16 cellular contexts compared by ENCODE assay signal in the genomic region with DNA sequence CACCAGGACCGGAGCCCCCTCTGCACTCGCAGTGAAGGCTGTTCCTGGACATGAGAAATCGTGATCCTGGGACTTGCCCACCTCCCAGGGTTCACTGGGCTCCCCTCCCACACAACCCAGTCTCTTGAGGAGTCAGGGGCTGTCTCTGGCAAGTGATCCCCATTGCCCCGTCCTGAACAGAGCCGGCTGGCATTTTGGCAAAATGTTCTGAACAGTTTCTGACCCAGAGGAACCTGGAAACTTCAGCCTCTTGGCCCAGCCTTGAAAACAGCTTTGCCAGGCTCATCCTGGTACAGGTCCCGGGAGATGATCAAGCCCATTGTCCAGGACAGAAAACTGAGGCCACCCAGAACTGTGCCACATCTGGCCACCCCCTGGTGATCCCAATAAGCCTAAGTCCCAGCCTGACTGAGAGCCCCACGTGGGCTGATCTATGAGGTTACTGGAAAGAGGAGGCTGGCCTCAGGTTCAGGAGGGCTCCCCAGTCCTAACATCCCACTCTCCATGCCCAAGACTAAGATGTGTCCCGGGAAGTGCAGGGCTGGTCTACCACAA.
DNase-seq lines count a peak whose midpoint lies in the region; ATAC-seq and TF ChIP-seq lines count a peak whose summit lies in the region.
"Had no signal": no experiment of that assay in that cellular context is flagged by ENCODE, and none has a peak within 500 bp of the region (broad histone marks: within the 10 kb centered on the region; RNA-seq: fewer than 3 reads in every experiment).

No MANE protein-coding gene starts in this region.

- H3K27me3 Mint-ChIP-seq in natural killer cell treated with Interleukin-12 subunit alpha and Interleukin-12 subunit beta and Interleukin-15 and Interleukin-18, amount 100 ng/mL, for 72 hours: peaks cover 2 to 8% of the 10 kb centered on the region in 2 donors
- H3K27me3 Mint-ChIP-seq in natural killer cell (ENCODE audit: low read depth in 2 of 2): peaks cover 2 to 12% of the 10 kb centered on the region in 2 donors
- H3K27me3 Mint-ChIP-seq: CD4-positive, CD25-positive, alpha-beta regulatory T cell had no signal

- no peak overlapping the region for H3K18ac ChIP-seq in mesenchymal stem cell (ENCODE audit: low read depth in 1 of 2, low read length in 2 of 2)

- peak overlapping the region; percentile 20 for H2BK15ac ChIP-seq in mesenchymal stem cell (ENCODE audit: low read depth, poor library complexity, severe bottlenecking)

- no peak overlapping the region for H2BK120ac ChIP-seq in mesenchymal stem cell (ENCODE audit: low read depth, low read length)

- H3K27me3 ChIP-seq in mesenchymal stem cell (ENCODE audit: control insufficient read depth in 1 of 2, insufficient read depth in 1 of 2, low read length in 2 of 2) (peaks cover 0 to 2% of the 10 kb centered on the region in 2 experiments), sigmoid colon (no peaks in the 10 kb centered on the region), colonic mucosa (no peaks in the 10 kb centered on the region)
- H3K27me3 ChIP-seq: BE2C had no signal

- H3K4me1 ChIP-seq in mesenchymal stem cell (ENCODE audit: control insufficient read depth, insufficient read depth, low read depth, low read length) (peaks cover 13% of the 10 kb centered on the region), sigmoid colon (peaks cover 0 to 8% (median 0%) of the 10 kb centered on the region in 4 donors), colonic mucosa (no peaks in the 10 kb centered on the region)
- H3K4me1 ChIP-seq: BE2C, Caco-2, HAP-1 had no signal

- no peaks in the 10 kb centered on the region for H3K79me1 ChIP-seq in mesenchymal stem cell (replicated peaks; ENCODE audit: low read length, poor library complexity, severe bottlenecking)

- H3K36me3 ChIP-seq in mesenchymal stem cell (ENCODE audit: control insufficient read depth in 1 of 2, insufficient read depth in 2 of 2, low read depth in 1 of 2, low read length in 2 of 2) (no peaks in the 10 kb centered on the region), sigmoid colon (no peaks in the 10 kb centered on the region), colonic mucosa (no peaks in the 10 kb centered on the region)
- H3K36me3 ChIP-seq: BE2C, HAP-1 had no signal

- no peak for TF ChIP-seq CTCF in natural killer cell (IDR thresholded peaks at IDR 0.05)
- TF ChIP-seq CTCF in sigmoid colon (IDR thresholded peaks at IDR 0.05): no peak
- TF ChIP-seq CTCF in colonic mucosa (IDR thresholded peaks at IDR 0.05): no peak

- ATAC-seq in natural killer cell treated with Interleukin-12 subunit alpha and Interleukin-12 subunit beta and Interleukin-15 and Interleukin-18, amount 100 ng/mL, for 72 hours: no peak
- ATAC-seq in natural killer cell (no peak), HG03097 (IDR thresholded peaks at IDR 0.05; ENCODE audit: low FRiP score, unreplicated experiment) (no peak)

- no peak overlapping the region for H3K27ac ChIP-seq in mesenchymal stem cell (ENCODE audit: low read length, poor library complexity, severe bottlenecking)
- no peak overlapping the region for H3K27ac ChIP-seq in sigmoid colon
- no peak overlapping the region for H3K27ac ChIP-seq in colonic mucosa
- H3K27ac ChIP-seq: GM23248, HL-60 had no signal

- no peak overlapping the region for H3K27ac Mint-ChIP-seq in natural killer cell treated with Interleukin-12 subunit alpha and Interleukin-12 subunit beta and Interleukin-15 and Interleukin-18, amount 100 ng/mL, for 72 hours
- no peak overlapping the region for H3K27ac Mint-ChIP-seq in natural killer cell
- H3K27ac Mint-ChIP-seq: CD4-positive, CD25-positive, alpha-beta regulatory T cell; IgD-negative memory B cell had no signal

- no peak overlapping the region for H2AFZ ChIP-seq in mesenchymal stem cell (ENCODE audit: low read depth, low read length)
- H2AFZ ChIP-seq: GM23248 had no signal

- H3K9me3 Mint-ChIP-seq in natural killer cell treated with Interleukin-12 subunit alpha and Interleukin-12 subunit beta and Interleukin-15 and Interleukin-18, amount 100 ng/mL, for 72 hours: no peaks in the 10 kb centered on the region
- no peaks in the 10 kb centered on the region for H3K9me3 Mint-ChIP-seq in natural killer cell

- no peak overlapping the region for H4K8ac ChIP-seq in mesenchymal stem cell (ENCODE audit: low read length)

- intact Hi-C loops in natural killer cell (cut with micrococcal nuclease) (no loop called here), sigmoid colon (cut with DNase I) (no loop called here), colonic mucosa (cut with DNase I) (no loop called here)

- no peaks in the 10 kb centered on the region for H3K36me3 Mint-ChIP-seq in natural killer cell treated with Interleukin-12 subunit alpha and Interleukin-12 subunit beta and Interleukin-15 and Interleukin-18, amount 100 ng/mL, for 72 hours
- H3K36me3 Mint-ChIP-seq in natural killer cell: no peaks in the 10 kb centered on the region
- H3K36me3 Mint-ChIP-seq: CD4-positive, CD25-positive, alpha-beta regulatory T cell; IgD-negative memory B cell had no signal

- H2AK5ac ChIP-seq in mesenchymal stem cell (ENCODE audit: low read length, severe bottlenecking): peak overlapping the region; percentile 49

- H3K23ac ChIP-seq in mesenchymal stem cell (ENCODE audit: low read length in 2 of 2): no peak overlapping the region

- TF ChIP-seq EP300 in sigmoid colon (IDR thresholded peaks at IDR 0.05): no peak

- 67% methylated on average over 7 of the region's 8 CpGs for WGBS in mesenchymal stem cell
- 75 to 83% methylated on average over 8 of the region's 8 CpGs for WGBS in sigmoid colon, 2 donors

- H3K14ac ChIP-seq in mesenchymal stem cell (ENCODE audit: low read length in 2 of 2): no peak overlapping the region

- peak; percentile 20 for DNase-seq in natural killer cell treated with Interleukin-12 subunit alpha and Interleukin-12 subunit beta and Interleukin-15 and Interleukin-18, amount 100 ng/mL, for 72 hours (ENCODE audit: low spot score)
- no peak for DNase-seq in natural killer cell
- no peak for DNase-seq in mesenchymal stem cell
- peak; percentile 52 for DNase-seq in sigmoid colon
- DNase-seq in HPDE6-E6E7 (ENCODE audit: extremely low spot score): no peak
- no peak for DNase-seq in colonic mucosa
- DNase-seq: ACHN; BE2C; C1 segment of cervical spinal cord; CD4-positive, CD25-positive, alpha-beta regulatory T cell; GM23248 had no signal

- H2BK12ac ChIP-seq in mesenchymal stem cell (ENCODE audit: low read length in 2 of 2): no peak overlapping the region

- no peak overlapping the region for H3K4ac ChIP-seq in mesenchymal stem cell (ENCODE audit: low read depth in 1 of 2, low read length in 2 of 2)

- peaks cover 11% of the 10 kb centered on the region for H3K9me3 ChIP-seq in mesenchymal stem cell (ENCODE audit: control insufficient read depth, low read length)
- no peaks in the 10 kb centered on the region for H3K9me3 ChIP-seq in sigmoid colon
- H3K9me3 ChIP-seq in colonic mucosa: no peaks in the 10 kb centered on the region
- H3K9me3 ChIP-seq: BE2C, HAP-1 had no signal

- H3K4me3 Mint-ChIP-seq in natural killer cell treated with Interleukin-12 subunit alpha and Interleukin-12 subunit beta and Interleukin-15 and Interleukin-18, amount 100 ng/mL, for 72 hours: no peak overlapping the region
- H3K4me3 Mint-ChIP-seq in natural killer cell: no peak overlapping the region
- H3K4me3 Mint-ChIP-seq: CD4-positive, CD25-positive, alpha-beta regulatory T cell; IgD-negative memory B cell had no signal

- no peak overlapping the region for H3K4me2 ChIP-seq in mesenchymal stem cell (ENCODE audit: low read length, poor library complexity, severe bottlenecking)

- H3K9ac ChIP-seq in mesenchymal stem cell (ENCODE audit: low read length) (no peak overlapping the region), colonic mucosa (ENCODE audit: low read depth in 2 of 2, low read length in 2 of 2) (no peak overlapping the region)
- H3K9ac ChIP-seq: GM23248 had no signal

- TF ChIP-seq POLR2A in sigmoid colon (IDR thresholded peaks at IDR 0.05): no peak

- H3K4me1 Mint-ChIP-seq in natural killer cell treated with Interleukin-12 subunit alpha and Interleukin-12 subunit beta and Interleukin-15 and Interleukin-18, amount 100 ng/mL, for 72 hours (ENCODE audit: low read depth in 2 of 2): no peaks in the 10 kb centered on the region
- H3K4me1 Mint-ChIP-seq in natural killer cell: no peaks in the 10 kb centered on the region
- H3K4me1 Mint-ChIP-seq: CD4-positive, CD25-positive, alpha-beta regulatory T cell; IgD-negative memory B cell had no signal

- no peak overlapping the region for H2BK5ac ChIP-seq in mesenchymal stem cell (ENCODE audit: low read depth, low read length, poor library complexity, severe bottlenecking)

- no peak overlapping the region for H4K91ac ChIP-seq in mesenchymal stem cell (ENCODE audit: low read length)

- H3K4me3 ChIP-seq in mesenchymal stem cell (ENCODE audit: insufficient read depth in 1 of 2, low read depth in 1 of 2, low read length in 2 of 2) (no peak overlapping the region), sigmoid colon (no peak overlapping the region), colonic mucosa (no peak overlapping the region)
- H3K4me3 ChIP-seq: GM23248, HAP-1 had no signal

Comparison
In these comparisons a context has a peak if more than half of its experiments do, and no peak if none do; other contexts are left out.
1. DNase-seq: peak in natural killer cell treated with Interleukin-12 subunit alpha and Interleukin-12 subunit beta and Interleukin-15 and Interleukin-18, amount 100 ng/mL, for 72 hours (single experiment) and sigmoid colon (single experiment); none in natural killer cell (single experiment), mesenchymal stem cell (single experiment), HPDE6-E6E7 (single experiment) and colonic mucosa (single experiment).